Comparison of ENCODE assay signal across 1 cellular context in the genomic region with DNA sequence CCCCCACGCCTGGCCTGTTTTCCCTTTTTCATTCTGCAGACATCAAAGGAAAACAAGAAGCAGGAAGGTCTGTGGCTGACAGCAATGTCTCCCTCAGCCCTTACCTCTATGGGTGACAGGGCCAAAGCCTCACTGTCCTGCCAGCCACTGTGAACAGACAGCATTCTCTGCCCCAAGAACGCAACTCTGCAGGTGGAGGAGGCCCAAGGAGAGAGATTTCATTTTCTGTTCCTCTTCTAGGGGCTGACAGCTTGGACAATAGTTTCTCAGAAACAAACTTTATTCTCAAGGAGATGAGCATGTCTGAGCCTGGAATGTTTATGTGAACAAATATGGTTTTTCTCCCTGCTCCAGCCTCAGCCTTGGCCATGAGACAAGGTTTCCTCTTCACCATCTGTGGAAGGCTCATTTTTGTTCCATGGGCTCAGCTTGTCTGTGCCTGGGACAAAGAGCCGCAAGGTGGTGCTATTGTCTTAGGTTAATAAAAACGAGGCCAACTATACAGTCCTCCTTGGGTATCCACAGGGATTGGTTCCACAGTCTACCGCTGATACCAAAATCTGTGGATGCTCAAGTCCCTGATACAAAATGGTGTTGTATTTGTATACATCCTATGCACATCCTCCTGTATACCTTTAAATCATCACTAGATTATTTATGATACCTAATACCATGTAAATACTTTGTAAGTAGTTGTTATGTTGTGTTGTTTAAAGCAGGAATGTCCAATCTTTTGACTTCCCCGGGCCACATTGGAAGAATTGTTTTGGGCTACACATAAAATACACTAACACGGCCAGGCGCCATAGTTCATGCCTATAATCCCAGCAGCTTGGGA.
TF ChIP-seq lines count a peak whose summit lies in the region.

No MANE protein-coding gene starts in this region.

TF ChIP-seq in HCT116, 20 proteins besides CTCF, POLR2A, EP300 and RAD21 (continued from another document):
- TF ChIP-seq, protein P1, sequence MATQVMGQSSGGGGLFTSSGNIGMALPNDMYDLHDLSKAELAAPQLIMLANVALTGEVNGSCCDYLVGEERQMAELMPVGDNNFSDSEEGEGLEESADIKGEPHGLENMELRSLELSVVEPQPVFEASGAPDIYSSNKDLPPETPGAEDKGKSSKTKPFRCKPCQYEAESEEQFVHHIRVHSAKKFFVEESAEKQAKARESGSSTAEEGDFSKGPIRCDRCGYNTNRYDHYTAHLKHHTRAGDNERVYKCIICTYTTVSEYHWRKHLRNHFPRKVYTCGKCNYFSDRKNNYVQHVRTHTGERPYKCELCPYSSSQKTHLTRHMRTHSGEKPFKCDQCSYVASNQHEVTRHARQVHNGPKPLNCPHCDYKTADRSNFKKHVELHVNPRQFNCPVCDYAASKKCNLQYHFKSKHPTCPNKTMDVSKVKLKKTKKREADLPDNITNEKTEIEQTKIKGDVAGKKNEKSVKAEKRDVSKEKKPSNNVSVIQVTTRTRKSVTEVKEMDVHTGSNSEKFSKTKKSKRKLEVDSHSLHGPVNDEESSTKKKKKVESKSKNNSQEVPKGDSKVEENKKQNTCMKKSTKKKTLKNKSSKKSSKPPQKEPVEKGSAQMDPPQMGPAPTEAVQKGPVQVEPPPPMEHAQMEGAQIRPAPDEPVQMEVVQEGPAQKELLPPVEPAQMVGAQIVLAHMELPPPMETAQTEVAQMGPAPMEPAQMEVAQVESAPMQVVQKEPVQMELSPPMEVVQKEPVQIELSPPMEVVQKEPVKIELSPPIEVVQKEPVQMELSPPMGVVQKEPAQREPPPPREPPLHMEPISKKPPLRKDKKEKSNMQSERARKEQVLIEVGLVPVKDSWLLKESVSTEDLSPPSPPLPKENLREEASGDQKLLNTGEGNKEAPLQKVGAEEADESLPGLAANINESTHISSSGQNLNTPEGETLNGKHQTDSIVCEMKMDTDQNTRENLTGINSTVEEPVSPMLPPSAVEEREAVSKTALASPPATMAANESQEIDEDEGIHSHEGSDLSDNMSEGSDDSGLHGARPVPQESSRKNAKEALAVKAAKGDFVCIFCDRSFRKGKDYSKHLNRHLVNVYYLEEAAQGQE (IDR thresholded peaks at IDR 0.05; ENCODE audit: low read depth) = no peak
- TF ChIP-seq EZH2 (IDR thresholded peaks at IDR 0.05) = no peak
- TF ChIP-seq TCF7L2 (IDR thresholded peaks at IDR 0.05; ENCODE audit: borderline replicate concordance, extremely low read depth, insufficient read depth, insufficient read length) = no peak
- TF ChIP-seq, protein P2, sequence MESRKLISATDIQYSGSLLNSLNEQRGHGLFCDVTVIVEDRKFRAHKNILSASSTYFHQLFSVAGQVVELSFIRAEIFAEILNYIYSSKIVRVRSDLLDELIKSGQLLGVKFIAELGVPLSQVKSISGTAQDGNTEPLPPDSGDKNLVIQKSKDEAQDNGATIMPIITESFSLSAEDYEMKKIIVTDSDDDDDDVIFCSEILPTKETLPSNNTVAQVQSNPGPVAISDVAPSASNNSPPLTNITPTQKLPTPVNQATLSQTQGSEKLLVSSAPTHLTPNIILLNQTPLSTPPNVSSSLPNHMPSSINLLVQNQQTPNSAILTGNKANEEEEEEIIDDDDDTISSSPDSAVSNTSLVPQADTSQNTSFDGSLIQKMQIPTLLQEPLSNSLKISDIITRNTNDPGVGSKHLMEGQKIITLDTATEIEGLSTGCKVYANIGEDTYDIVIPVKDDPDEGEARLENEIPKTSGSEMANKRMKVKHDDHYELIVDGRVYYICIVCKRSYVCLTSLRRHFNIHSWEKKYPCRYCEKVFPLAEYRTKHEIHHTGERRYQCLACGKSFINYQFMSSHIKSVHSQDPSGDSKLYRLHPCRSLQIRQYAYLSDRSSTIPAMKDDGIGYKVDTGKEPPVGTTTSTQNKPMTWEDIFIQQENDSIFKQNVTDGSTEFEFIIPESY (IDR thresholded peaks at IDR 0.05; ENCODE audit: extremely low read depth, insufficient replicate concordance, low read length) = no peak
- no peak for TF ChIP-seq FOSL1 (IDR thresholded peaks at IDR 0.05; ENCODE audit: low read depth)
- no peak for TF ChIP-seq SIN3A (IDR thresholded peaks at IDR 0.05; ENCODE audit: low read depth)
